Comparison of ENCODE assay signal across 1 cellular context in genomic region chr11:41845066-41845465, GRCh38.
TF ChIP-seq lines count a peak whose summit lies in the region.

No MANE protein-coding gene starts in this region.

TF ChIP-seq in H1, 55 proteins besides CTCF, POLR2A, EP300 and RAD21:
- TF ChIP-seq USF2 (IDR thresholded peaks at IDR 0.05; ENCODE audit: low read length) (no peak), SIX5 (IDR thresholded peaks at IDR 0.05; ENCODE audit: low read depth, low read length) (no peak)
